ENCODE assay signal across 20 cellular contexts in the genomic region with DNA sequence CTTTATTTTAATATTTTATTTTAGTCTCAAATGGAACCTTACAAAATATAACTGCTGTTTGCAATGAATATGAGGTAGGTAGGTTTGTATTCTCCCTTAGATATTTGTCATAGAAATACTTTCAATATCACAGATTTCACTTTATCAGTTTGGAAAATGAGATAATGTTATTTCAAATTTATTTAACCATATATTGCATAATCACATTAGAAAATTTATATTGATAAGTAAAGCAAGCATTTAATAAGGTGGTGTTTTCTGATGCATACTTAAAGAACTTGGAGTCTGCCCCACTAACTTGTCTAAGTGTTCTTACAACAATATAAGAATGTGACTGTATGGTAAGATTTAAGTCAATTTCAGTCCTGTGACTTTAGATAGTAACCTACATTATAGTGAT.
"Had no signal": no experiment of that assay in that cellular context is flagged by ENCODE, and none has a peak within 500 bp of the region (broad histone marks: within the 10 kb centered on the region; RNA-seq: fewer than 3 reads in every experiment).

No MANE protein-coding gene starts in this region.

- H3K4me3 ChIP-seq: coronary artery, dorsolateral prefrontal cortex, esophagus muscularis mucosa, gastroesophageal sphincter, heart left ventricle, hepatocyte, left lung, lower lobe of right lung, mucosa of descending colon had no signal

- FAIRE-seq: endothelial cell of umbilical vein, keratinocyte had no signal

- H3K36me3 ChIP-seq: esophagus muscularis mucosa, left lung had no signal

- H3K4me2 ChIP-seq: hepatocyte had no signal

- DNase-seq: dermis blood vessel endothelial cell; dorsolateral prefrontal cortex; effector CD4-positive, alpha-beta T cell; effector memory CD4-positive, alpha-beta T cell; foreskin keratinocyte; heart left ventricle; hypothalamus; immature natural killer cell; left cardiac atrium; left lung; left ventricle myocardium superior; lower lobe of right lung; mesenchymal stem cell; mucosa of descending colon had no signal

- H3K27ac ChIP-seq: coronary artery, dorsolateral prefrontal cortex, esophagus muscularis mucosa, foreskin keratinocyte, gastroesophageal sphincter, heart left ventricle, hepatocyte, left lung, lower lobe of right lung had no signal

- H3K27me3 ChIP-seq: dorsolateral prefrontal cortex, esophagus muscularis mucosa, foreskin keratinocyte, gastroesophageal sphincter, heart left ventricle, hepatocyte, left lung had no signal

- H2AFZ ChIP-seq: hepatocyte had no signal

- ATAC-seq: foreskin keratinocyte, gastroesophageal sphincter, heart left ventricle, left lung, left ventricle myocardium superior, lower lobe of right lung, mucosa of descending colon had no signal

- H3K9me3 ChIP-seq: esophagus muscularis mucosa, gastroesophageal sphincter, heart left ventricle, left lung, lower lobe of right lung, mucosa of descending colon had no signal

- H3K4me1 ChIP-seq: gastroesophageal sphincter, lower lobe of right lung had no signal
